In genomic region chr2:18404141-18404540, GRCh38 we compare ENCODE assay signal across 1 cellular context.
TF ChIP-seq lines count a peak whose summit lies in the region.

No MANE protein-coding gene starts in this region.

TF ChIP-seq in H1, 55 proteins besides CTCF, POLR2A, EP300 and RAD21:
- TF ChIP-seq POLR2AphosphoS5 (IDR thresholded peaks at IDR 0.05; ENCODE audit: low read depth, low read length) (no peak), SUZ12 (IDR thresholded peaks at IDR 0.05; ENCODE audit: low read length) (no peak), BACH1 (IDR thresholded peaks at IDR 0.05; ENCODE audit: low read length) (no peak)
